8 cellular contexts compared by ENCODE assay signal in the genomic region with DNA sequence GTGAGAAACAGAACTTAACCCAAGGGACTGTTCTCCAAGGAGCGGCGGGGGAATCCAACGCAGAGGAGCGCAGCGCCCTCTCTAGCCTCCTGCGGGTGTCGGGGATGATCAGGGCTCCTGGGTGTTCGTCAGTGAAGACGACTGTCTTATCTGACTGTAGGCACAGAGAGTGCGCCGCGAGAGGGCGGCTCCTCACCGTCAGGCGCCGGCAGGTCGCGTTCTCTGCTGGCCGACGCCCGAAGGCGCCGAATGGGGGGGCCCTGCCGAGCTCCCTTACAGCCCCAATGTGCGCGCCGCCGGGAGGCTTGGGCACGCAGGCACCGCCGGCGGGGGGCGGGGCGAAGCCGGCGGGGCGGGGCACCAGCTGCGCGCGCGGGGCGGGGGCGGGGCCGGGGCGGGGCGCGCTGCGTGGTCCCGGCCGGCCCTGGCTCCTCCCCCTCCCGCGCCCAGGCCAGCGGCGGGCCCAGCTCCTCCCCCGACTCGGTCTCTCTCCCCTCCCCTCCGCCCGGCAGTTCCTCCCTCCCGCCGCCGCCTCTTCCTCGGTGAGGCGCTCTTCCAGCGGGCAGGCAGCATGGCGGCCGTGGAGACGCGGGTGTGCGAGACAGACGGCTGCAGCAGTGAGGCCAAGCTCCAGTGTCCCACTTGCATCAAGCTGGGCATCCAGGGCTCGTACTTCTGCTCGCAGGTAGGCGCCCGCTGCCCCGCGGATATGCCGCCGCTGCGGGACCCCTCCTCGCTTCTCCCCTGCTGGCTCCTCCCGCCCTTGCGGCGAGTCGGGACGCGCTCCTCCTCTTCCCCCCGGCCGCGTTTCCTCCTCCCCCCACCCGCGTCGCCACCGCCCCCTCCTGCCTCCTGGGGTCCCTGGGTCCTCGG. TPM values are rescaled to one million over a fixed set of nuclear protein-coding genes. Genes with fewer than 3 reads are reported as not detected.
DNase-seq lines count a peak whose midpoint lies in the region; ATAC-seq and TF ChIP-seq lines count a peak whose summit lies in the region.

A gene (plus strand): TSS at position 539 of the 873 bp plus-strand sequence. CDS start 33 bp downstream, at position 572.

- H3K4me3 Mint-ChIP-seq in activated naive CD8-positive, alpha-beta T cell treated with anti-CD3 and anti-CD28 coated beads for 36 hours, result peak within 1 kb of the TSS; percentile 86

- peak within 1 kb of the TSS; percentile 97 for H3K27ac Mint-ChIP-seq in activated naive CD8-positive, alpha-beta T cell treated with anti-CD3 and anti-CD28 coated beads for 36 hours

- ATAC-seq in HG02642 (IDR thresholded peaks at IDR 0.05; ENCODE audit: poor library complexity, unreplicated experiment), result peak; percentile 95

- no peaks in the 10 kb centered on the region for H3K9me3 ChIP-seq in ovary
- H3K9me3 ChIP-seq in thyroid gland, result no peaks in the 10 kb centered on the region

- H3K27ac ChIP-seq in ovary (peak within 1 kb of the TSS; percentile 59 to 79), thyroid gland (peak within 1 kb of the TSS; percentile 86 to 97 (median 94))

- peaks cover 19% of the 10 kb centered on the region for H3K36me3 Mint-ChIP-seq in activated naive CD8-positive, alpha-beta T cell treated with anti-CD3 and anti-CD28 coated beads for 36 hours

- TF ChIP-seq EP300 in ovary (IDR thresholded peaks at IDR 0.05), result no peak

- H3K9me3 Mint-ChIP-seq in activated naive CD8-positive, alpha-beta T cell treated with anti-CD3 and anti-CD28 coated beads for 36 hours, result no peaks in the 10 kb centered on the region

- H3K27me3 Mint-ChIP-seq in activated naive CD8-positive, alpha-beta T cell treated with anti-CD3 and anti-CD28 coated beads for 36 hours, result no peaks in the 10 kb centered on the region

- intact Hi-C loops in head of caudate nucleus (cut with DNase I) (loop anchor here (2.0 to 5.0 kb wide), 2 partner anchors 57 to 67 kb away; a partner anchor contains a TSS), ovary (cut with DNase I) (loop anchor here in 2 of 4 donors (2.0 to 10.0 kb wide), 3 partner anchors 61 to 65 kb away; no protein-coding TSS in a partner anchor), thyroid gland (cut with DNase I) (loop anchor here (5.0 kb wide), 1 partner anchor 62 kb away; no protein-coding TSS in a partner anchor)

- H3K4me1 ChIP-seq in ovary (ENCODE audit: insufficient read depth) (no peaks in the 10 kb centered on the region), thyroid gland (peaks cover 12 to 21% of the 10 kb centered on the region in 2 donors)

- WGBS in ovary, 3 donors, result 1 to 2% (median 1%) methylated on average over 45 to 91 of the region's 94 CpGs
- 1% methylated on average over 24 to 45 of the region's 94 CpGs for WGBS in thyroid gland, 2 donors

- H3K4me1 Mint-ChIP-seq in activated naive CD8-positive, alpha-beta T cell treated with anti-CD3 and anti-CD28 coated beads for 36 hours, result peaks cover 31% of the 10 kb centered on the region

- H3K4me3 ChIP-seq in GM12865 (ENCODE audit: low read depth, low read length) (peak within 1 kb of the TSS; percentile 96), ovary (peak within 1 kb of the TSS; percentile 61), thyroid gland (replicated peaks in 1 of 3) (peak within 1 kb of the TSS; percentile 51 to 94 (median 84))

- DNase-seq in GM12865 (ENCODE audit: low read depth) (peak; percentile 98), NCI-H1105 (lab: John Stamatoyannopoulos, UW) (peak; percentile 68), SKM-1 treated with dmso at 0.1 percent for 144 hours (lab: John Stamatoyannopoulos, UW; ENCODE audit: unreplicated experiment) (peak; percentile 97), head of caudate nucleus (peak; percentile 82 to 97 (median 93)), ovary (peak; percentile 94 to 97 (median 95)), thyroid gland (peak; percentile 96 to 97)
- DNase-seq in activated naive CD8-positive, alpha-beta T cell treated with anti-CD3 and anti-CD28 coated beads for 36 hours, result peak; percentile 97

- TF ChIP-seq POLR2A in ovary (IDR thresholded peaks at IDR 0.05) (peak; percentile 52), thyroid gland (IDR thresholded peaks at IDR 0.05) (peak; percentile 52 to 75)

- no peaks in the 10 kb centered on the region for H3K36me3 ChIP-seq in ovary
- H3K36me3 ChIP-seq in thyroid gland, result no peaks in the 10 kb centered on the region

- no peaks in the 10 kb centered on the region for H3K27me3 ChIP-seq in ovary
- H3K27me3 ChIP-seq in thyroid gland, result no peaks in the 10 kb centered on the region

- peak; percentile 67 for TF ChIP-seq CTCF in GM12865 (IDR thresholded peaks at IDR 0.05; ENCODE audit: insufficient read depth, low read depth, low read length, missing control alignments)
- TF ChIP-seq CTCF in ovary (IDR thresholded peaks at IDR 0.05), result peak in 2 of 3 donors; percentile 45 to 50
- TF ChIP-seq CTCF in thyroid gland (IDR thresholded peaks at IDR 0.05), result peak; percentile 19 to 74 (median 58)

RNA-seq across cellular contexts. Expression of the gene that starts here (rescaled TPM):
- 10 to 100 TPM; 68.7 to 71.5 TPM for total RNA-seq in activated naive CD8-positive, alpha-beta T cell treated with anti-CD3 and anti-CD28 coated beads for 36 hours
- total RNA-seq in ovary (10 to 100 TPM; 19.8 to 34.5 (median 25.4) TPM), thyroid gland (10 to 100 TPM; 33.4 to 43.1 (median 37.6) TPM)
- 10 to 100 TPM; 16.1 to 38.6 TPM for polyA plus RNA-seq in ovary

Comparison
In these comparisons a context has a peak if more than half of its experiments do, and no peak if none do; other contexts are left out.
1. Peak in every context shown above with its lines: DNase-seq, ATAC-seq, H3K4me3 ChIP-seq and H3K27ac ChIP-seq.